Comparison of ENCODE assay signal across 23 cellular contexts in the genomic region with DNA sequence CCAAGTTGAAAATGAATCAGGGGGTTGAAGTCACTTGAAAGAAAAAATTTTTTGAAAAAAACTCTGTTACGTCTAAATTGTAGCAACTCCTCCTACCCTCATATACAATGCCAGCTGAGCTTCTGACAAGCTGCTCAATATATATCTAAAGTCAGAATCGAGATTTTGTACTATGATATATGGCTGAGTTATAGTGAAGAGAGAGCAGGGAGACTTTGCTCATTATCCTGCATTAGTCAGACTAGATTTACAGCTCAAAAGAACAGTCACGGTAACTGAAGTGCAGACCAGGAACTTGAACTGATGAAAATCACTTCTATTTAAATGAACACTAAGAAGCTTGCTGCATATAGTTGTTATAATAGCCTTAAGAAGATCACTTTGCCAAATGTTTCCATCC.
"Had no signal": no experiment of that assay in that cellular context is flagged by ENCODE, and none has a peak within 500 bp of the region (broad histone marks: within the 10 kb centered on the region; RNA-seq: fewer than 3 reads in every experiment).

No MANE protein-coding gene starts in this region.

- H3K27me3 ChIP-seq: colonic mucosa, suprapubic skin, thyroid gland, upper lobe of left lung, uterus had no signal

- H3K36me3 ChIP-seq: colonic mucosa, suprapubic skin, thyroid gland, upper lobe of left lung, uterus had no signal

- H2AFZ ChIP-seq: parathyroid adenoma had no signal

- DNase-seq: colonic mucosa; dermis blood vessel endothelial cell; foreskin keratinocyte; immature natural killer cell; kidney; left cardiac atrium; left ventricle myocardium superior; mesenchymal stem cell; midbrain; naive B cell; occipital lobe; psoas muscle; retina; stimulated activated CD4-positive, alpha-beta T cell treated with anti-CD3 and anti-CD28 coated beads, Interleukin-12 subunit alpha, Interleukin-12 subunit beta, amount 100 ng/mL, for 4 hours; stimulated activated CD4-positive, alpha-beta T cell treated with anti-CD3 and anti-CD28 coated beads, Interleukin-2, amount 100 ng/mL, for 48 hours; stimulated activated naive CD4-positive, alpha-beta T cell treated with Interleukin-2 at 50 U/mL for 16 hours; thyroid gland; upper lobe of left lung; uterus had no signal

- H3K27ac ChIP-seq: colonic mucosa, foreskin keratinocyte, parathyroid adenoma, psoas muscle, suprapubic skin, thyroid gland, upper lobe of left lung, uterus had no signal

- FAIRE-seq: kidney had no signal

- ATAC-seq: foreskin keratinocyte, left cardiac atrium, left ventricle myocardium superior, psoas muscle, sciatic nerve had no signal

- H3K4me3 ChIP-seq: colonic mucosa, lung, psoas muscle, suprapubic skin, thyroid gland, upper lobe of left lung, uterus had no signal

- H3K9me3 ChIP-seq: colonic mucosa, psoas muscle, suprapubic skin, thyroid gland, upper lobe of left lung, uterus had no signal

- H3K4me1 ChIP-seq: colonic mucosa, foreskin keratinocyte, parathyroid adenoma, suprapubic skin, thyroid gland, upper lobe of left lung, uterus had no signal

- H3K9ac ChIP-seq: parathyroid adenoma had no signal

- H3K79me2 ChIP-seq: parathyroid adenoma had no signal
